ENCODE assay signal across 8 cellular contexts in genomic region chr6:12608016-12608860, GRCh38.
DNase-seq lines count a peak whose midpoint lies in the region; ATAC-seq, FAIRE-seq and TF ChIP-seq lines count a peak whose summit lies in the region.

No MANE protein-coding gene starts in this region.

- no peak overlapping the region for H3K4me2 ChIP-seq in mesendoderm (ENCODE audit: low read length)

- DNase-seq in GM18507 (ENCODE audit: extremely low spot score, insufficient read length, low read depth) (peak; percentile 36), NCI-H226 (peak; percentile 61), mesendoderm (no peak), dedifferentiated amniotic fluid mesenchymal stem cell (ENCODE audit: extremely low spot score) (no peak), DMS153 (lab: John Stamatoyannopoulos, UW) (no peak), cerebellum (ENCODE audit: low spot score) (no peak), esophagus squamous epithelium (lab: John Stamatoyannopoulos, UW) (no peak)

- H3K4me1 ChIP-seq in mesendoderm (ENCODE audit: control insufficient read depth, low read depth, low read length) (peaks cover 3% of the 10 kb centered on the region), esophagus squamous epithelium (peaks cover 0 to 7% (median 0%) of the 10 kb centered on the region in 3 donors)

- H3K27me3 ChIP-seq in mesendoderm (ENCODE audit: insufficient read depth, low read length, poor library complexity) = no peaks in the 10 kb centered on the region
- H3K27me3 ChIP-seq in esophagus squamous epithelium = peaks cover 0 to 3% (median 0%) of the 10 kb centered on the region in 4 donors

- H2BK120ac ChIP-seq in mesendoderm (ENCODE audit: low read depth, low read length) = no peak overlapping the region

- FAIRE-seq in GM18507 (lab: Jason Lieb, UNC) = peak; percentile 95

- no peak overlapping the region for H3K23ac ChIP-seq in mesendoderm (ENCODE audit: low read length)

- ATAC-seq in HG02642 (IDR thresholded peaks at IDR 0.05; ENCODE audit: poor library complexity, unreplicated experiment) = peak; percentile 72

- peak overlapping the region; percentile 22 for H3K56ac ChIP-seq in mesendoderm (ENCODE audit: low read length)

- intact Hi-C loops in esophagus squamous epithelium (cut with DNase I) = no loop called here

- no peak overlapping the region for H2AK5ac ChIP-seq in mesendoderm (ENCODE audit: low read length)

- no peak overlapping the region for H2BK15ac ChIP-seq in mesendoderm (replicated peaks; ENCODE audit: low read depth)

- H4K5ac ChIP-seq in mesendoderm (ENCODE audit: low read length) = no peak overlapping the region

- no peak overlapping the region for H3K4ac ChIP-seq in mesendoderm (ENCODE audit: low read depth, low read length)

- no peak overlapping the region for H3K27ac ChIP-seq in mesendoderm (ENCODE audit: low read depth, low read length)
- H3K27ac ChIP-seq in esophagus squamous epithelium = no peak overlapping the region

- H3K36me3 ChIP-seq in mesendoderm (ENCODE audit: control insufficient read depth, insufficient read depth, low read length) = no peaks in the 10 kb centered on the region
- no peaks in the 10 kb centered on the region for H3K36me3 ChIP-seq in esophagus squamous epithelium

- H3K4me3 ChIP-seq in mesendoderm (ENCODE audit: low read length) = no peak overlapping the region
- no peak overlapping the region for H3K4me3 ChIP-seq in esophagus squamous epithelium

- H3K79me2 ChIP-seq in mesendoderm (ENCODE audit: control insufficient read depth, insufficient read depth, low read length) = no peaks in the 10 kb centered on the region

- H3K9me3 ChIP-seq in esophagus squamous epithelium = no peaks in the 10 kb centered on the region

- no peaks in the 10 kb centered on the region for H3K79me1 ChIP-seq in mesendoderm (ENCODE audit: low read length)

- H3K9ac ChIP-seq in mesendoderm (ENCODE audit: low read length) = no peak overlapping the region

- TF ChIP-seq POLR2A in esophagus squamous epithelium (IDR thresholded peaks at IDR 0.05) = no peak

- no peak overlapping the region for H4K8ac ChIP-seq in mesendoderm (ENCODE audit: low read depth, low read length)

- WGBS in mesendoderm (ENCODE audit: extremely low coverage, insufficient coverage, low lambda C conversion rate) = no CpG with 5 or more reads among the region's 8 CpGs
- 35 to 36% methylated on average over 8 of the region's 8 CpGs for WGBS in esophagus squamous epithelium, 2 donors

- no peak for TF ChIP-seq CTCF in esophagus squamous epithelium (IDR thresholded peaks at IDR 0.05)

- no peak overlapping the region for H2BK5ac ChIP-seq in mesendoderm (ENCODE audit: low read length)

- no peak overlapping the region for H3K18ac ChIP-seq in mesendoderm (ENCODE audit: low read length)

Comparison
In these comparisons a context has a peak if more than half of its experiments do, and no peak if none do; other contexts are left out.
1. DNase-seq: peak in GM18507 (single experiment) and NCI-H226 (single experiment); none in mesendoderm (single experiment), dedifferentiated amniotic fluid mesenchymal stem cell (single experiment), DMS153 (single experiment), cerebellum (single experiment) and esophagus squamous epithelium (single experiment).